Comparison of ENCODE assay signal across 16 cellular contexts in the genomic region with DNA sequence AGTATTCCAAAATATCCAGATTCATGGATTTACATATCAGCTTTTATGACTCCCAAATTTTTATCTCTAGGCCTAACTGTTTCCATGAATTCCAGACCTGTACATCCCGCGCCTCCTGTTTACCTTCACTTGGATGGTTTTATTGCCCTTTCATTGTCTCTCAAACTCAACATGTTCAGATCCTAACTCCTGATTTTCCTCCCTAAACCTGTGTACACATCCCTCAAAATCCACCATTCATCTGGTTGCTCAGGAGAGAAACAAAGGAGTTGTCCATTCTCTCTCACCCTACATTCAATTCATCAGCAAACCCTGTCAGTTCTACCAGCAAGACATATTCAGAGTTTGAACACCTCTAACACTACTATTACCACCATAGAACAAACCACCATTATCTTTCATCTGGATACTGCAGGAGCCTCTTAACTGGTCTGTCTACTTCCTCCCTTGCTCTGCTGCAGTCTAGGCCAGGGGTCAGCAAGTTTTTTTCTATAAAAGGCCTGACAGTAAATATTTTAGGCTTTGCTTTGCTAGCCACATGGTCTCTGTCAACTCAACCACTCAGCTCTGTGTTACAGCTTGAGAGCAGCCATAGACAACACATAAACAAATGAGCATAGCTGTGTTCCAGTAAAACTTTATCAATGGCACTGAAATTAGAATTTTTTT. TPM values are rescaled to one million over a fixed set of nuclear protein-coding genes. Genes with fewer than 3 reads are reported as not detected.
A peak's percentile ranks its signal among the peaks of the same experiment; 100 is the strongest.
DNase-seq lines count a peak whose midpoint lies in the region; ATAC-seq, FAIRE-seq and TF ChIP-seq lines count a peak whose summit lies in the region.
"Had no signal": no experiment of that assay in that cellular context is flagged by ENCODE, and none has a peak within 500 bp of the region (broad histone marks: within the 10 kb centered on the region; RNA-seq: fewer than 3 reads in every experiment).

No MANE protein-coding gene starts in this region.

- no peak for DNase-seq in A549 (ENCODE audit: low read depth in 1 of 2, low spot score in 1 of 2)
- DNase-seq in HEK293T (ENCODE audit: extremely low spot score) = peak; percentile 3
- DNase-seq in ascending aorta (ENCODE audit: low spot score in 2 of 2) = no peak
- peak; percentile 10 for DNase-seq in medulla oblongata (ENCODE audit: extremely low spot score)
- DNase-seq in stimulated activated CD4-positive, alpha-beta T cell treated with anti-CD3 and anti-CD28 coated beads, Interleukin-4, amount 100 ng/mL, for 24 hours = no peak
- no peak for DNase-seq in GM19239 (ENCODE audit: insufficient read length, low spot score)
- no peak for DNase-seq in NCI-H2081 treated with DMSO at 0.1 percent for 48 hours (lab: John Stamatoyannopoulos, UW)
- no peak for DNase-seq in body of pancreas
- DNase-seq: activated effector memory CD4-positive, alpha-beta T cell treated with anti-CD3 and anti-CD28 coated beads, Interleukin-2, amount 50 U/mL, for 16 hours; dorsolateral prefrontal cortex; KG1; retina; upper lobe of right lung had no signal

- TF ChIP-seq EP300 in A549 (IDR thresholded peaks at IDR 0.05) = no peak

- TF ChIP-seq RAD21 in A549 (conservative IDR thresholded peaks at IDR 0.05 in 1 of 2, IDR thresholded peaks at IDR 0.05 in 1 of 2) = no peak

- TF ChIP-seq CTCF in A549 (IDR thresholded peaks at IDR 0.05) (no peak), ascending aorta (IDR thresholded peaks at IDR 0.05) (no peak), body of pancreas (IDR thresholded peaks at IDR 0.05) (no peak)

- ATAC-seq in A549 = no peak
- no peak for ATAC-seq in body of pancreas

- CTCF ChIA-PET in A549 (lab: Yijun Ruan, JAX) (interaction anchor here (0.8 to 7.0 kb wide), 4 partner anchors 14 to 114 kb away, joined by 3 to 49 read pairs (median 4); a partner anchor contains a TSS), HEK293T (lab: Yijun Ruan, JAX) (interaction anchor here (0.7 kb wide), 1 partner anchor 106 kb away, joined by 6 read pairs; no protein-coding TSS in a partner anchor)

- H3K9me3 ChIP-seq in A549 (no peaks in the 10 kb centered on the region), ascending aorta (no peaks in the 10 kb centered on the region), body of pancreas (no peaks in the 10 kb centered on the region)
- H3K9me3 ChIP-seq: upper lobe of right lung had no signal

- TF ChIP-seq POLR2A in A549 (IDR thresholded peaks at IDR 0.05; ENCODE audit: low read length) = no peak
- TF ChIP-seq POLR2A in body of pancreas (IDR thresholded peaks at IDR 0.05) = no peak

- peak overlapping the region; percentile 49 for H3K4me2 ChIP-seq in A549

- 92% methylated on average over 2 of the region's 2 CpGs for WGBS in A549 (ENCODE audit: missing lambda C conversion rate)
- 86 to 96% methylated on average over 2 of the region's 2 CpGs for WGBS in body of pancreas, 2 donors

- intact Hi-C loops in ascending aorta (cut with DNase I) = no loop called here
- intact Hi-C loops in body of pancreas (cut with DNase I) = no loop called here

- H3K4me1 ChIP-seq in A549 (peaks cover 21% of the 10 kb centered on the region), ascending aorta (no peaks in the 10 kb centered on the region), body of pancreas (no peaks in the 10 kb centered on the region)

- no peak for FAIRE-seq in A549 (lab: Jason Lieb, UNC)
- no peak for FAIRE-seq in GM19239 (lab: Jason Lieb, UNC)
- FAIRE-seq: TTC549 had no signal

- no peaks in the 10 kb centered on the region for H3K27me3 ChIP-seq in ascending aorta
- no peaks in the 10 kb centered on the region for H3K27me3 ChIP-seq in body of pancreas
- H3K27me3 ChIP-seq: upper lobe of right lung had no signal

- H3K36me3 ChIP-seq in ascending aorta (no peaks in the 10 kb centered on the region), body of pancreas (replicated peaks in 1 of 2; ENCODE audit: insufficient read depth in 1 of 2, low read depth in 2 of 2) (no peaks in the 10 kb centered on the region)
- H3K36me3 ChIP-seq: upper lobe of right lung had no signal

- H3K4me3 ChIP-seq in A549 (no peak overlapping the region), ascending aorta (no peak overlapping the region), body of pancreas (no peak overlapping the region)
- H3K4me3 ChIP-seq: dorsolateral prefrontal cortex, lung, upper lobe of right lung had no signal

- POLR2A ChIA-PET in A549 (lab: Yijun Ruan, JAX) (interaction anchor here (1.4 kb wide), 1 partner anchor 29 kb away, joined by 4 read pairs; no protein-coding TSS in a partner anchor), HEK293T (lab: Yijun Ruan, JAX) (no interaction called here)

- peak overlapping the region; percentile 32 to 61; a peak in 5 of 6 replicates for H3K27ac ChIP-seq in A549
- H3K27ac ChIP-seq in ascending aorta = peak overlapping the region; percentile 12 to 34
- no peak overlapping the region for H3K27ac ChIP-seq in body of pancreas
- H3K27ac ChIP-seq: C4-2B, dorsolateral prefrontal cortex had no signal

TF ChIP-seq in A549, 52 proteins besides CTCF, POLR2A, EP300 and RAD21 (continues in another document):
- TF ChIP-seq, protein P1, sequence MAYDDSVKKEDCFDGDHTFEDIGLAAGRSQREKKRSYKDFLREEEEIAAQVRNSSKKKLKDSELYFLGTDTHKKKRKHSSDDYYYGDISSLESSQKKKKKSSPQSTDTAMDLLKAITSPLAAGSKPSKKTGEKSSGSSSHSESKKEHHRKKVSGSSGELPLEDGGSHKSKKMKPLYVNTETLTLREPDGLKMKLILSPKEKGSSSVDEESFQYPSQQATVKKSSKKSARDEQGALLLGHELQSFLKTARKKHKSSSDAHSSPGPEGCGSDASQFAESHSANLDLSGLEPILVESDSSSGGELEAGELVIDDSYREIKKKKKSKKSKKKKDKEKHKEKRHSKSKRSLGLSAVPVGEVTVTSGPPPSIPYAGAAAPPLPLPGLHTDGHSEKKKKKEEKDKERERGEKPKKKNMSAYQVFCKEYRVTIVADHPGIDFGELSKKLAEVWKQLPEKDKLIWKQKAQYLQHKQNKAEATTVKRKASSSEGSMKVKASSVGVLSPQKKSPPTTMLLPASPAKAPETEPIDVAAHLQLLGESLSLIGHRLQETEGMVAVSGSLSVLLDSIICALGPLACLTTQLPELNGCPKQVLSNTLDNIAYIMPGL (CRISPR knock-in tag; IDR thresholded peaks at IDR 0.05; ENCODE audit: borderline replicate concordance) = no peak
- TF ChIP-seq, protein P2, sequence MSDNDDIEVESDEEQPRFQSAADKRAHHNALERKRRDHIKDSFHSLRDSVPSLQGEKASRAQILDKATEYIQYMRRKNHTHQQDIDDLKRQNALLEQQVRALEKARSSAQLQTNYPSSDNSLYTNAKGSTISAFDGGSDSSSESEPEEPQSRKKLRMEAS (IDR thresholded peaks at IDR 0.05) = no peak
- TF ChIP-seq FOSL2 (IDR thresholded peaks at IDR 0.05) (no peak), FOSL2 (CRISPR knock-in tag; IDR thresholded peaks at IDR 0.05) (no peak), RCOR1 (IDR thresholded peaks at IDR 0.05; ENCODE audit: low read depth, low read length) (no peak), EHF (CRISPR knock-in tag; IDR thresholded peaks at IDR 0.05) (no peak), HDAC2 (IDR thresholded peaks at IDR 0.05) (no peak)

TF ChIP-seq in HEK293T, 16 proteins besides CTCF, POLR2A, EP300 and RAD21 (continues in another document):
- no peak for TF ChIP-seq ELF4 (IDR thresholded peaks at IDR 0.05)
- TF ChIP-seq L3MBTL2 (conservative IDR thresholded peaks at IDR 0.05) = no peak
- TF ChIP-seq SP1 (IDR thresholded peaks at IDR 0.05) = no peak
- no peak for TF ChIP-seq SUZ12 (IDR thresholded peaks at IDR 0.05)
- TF ChIP-seq, protein P3, sequence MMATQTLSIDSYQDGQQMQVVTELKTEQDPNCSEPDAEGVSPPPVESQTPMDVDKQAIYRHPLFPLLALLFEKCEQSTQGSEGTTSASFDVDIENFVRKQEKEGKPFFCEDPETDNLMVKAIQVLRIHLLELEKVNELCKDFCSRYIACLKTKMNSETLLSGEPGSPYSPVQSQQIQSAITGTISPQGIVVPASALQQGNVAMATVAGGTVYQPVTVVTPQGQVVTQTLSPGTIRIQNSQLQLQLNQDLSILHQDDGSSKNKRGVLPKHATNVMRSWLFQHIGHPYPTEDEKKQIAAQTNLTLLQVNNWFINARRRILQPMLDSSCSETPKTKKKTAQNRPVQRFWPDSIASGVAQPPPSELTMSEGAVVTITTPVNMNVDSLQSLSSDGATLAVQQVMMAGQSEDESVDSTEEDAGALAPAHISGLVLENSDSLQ (IDR thresholded peaks at IDR 0.05) = no peak
- TF ChIP-seq BHLHE40 (IDR thresholded peaks at IDR 0.05; ENCODE audit: borderline replicate concordance) = no peak
- no peak for TF ChIP-seq HDGF (IDR thresholded peaks at IDR 0.05; ENCODE audit: borderline replicate concordance)
- no peak for TF ChIP-seq ARNT (IDR thresholded peaks at IDR 0.05)
- no peak for TF ChIP-seq LEF1 (IDR thresholded peaks at IDR 0.05; ENCODE audit: borderline replicate concordance)
- no peak for TF ChIP-seq FOXA1 (IDR thresholded peaks at IDR 0.05)
- no peak for TF ChIP-seq NFRKB (IDR thresholded peaks at IDR 0.05)
- no peak for TF ChIP-seq CTBP1 (IDR thresholded peaks at IDR 0.05; ENCODE audit: borderline replicate concordance)
- no peak for TF ChIP-seq TARDBP (IDR thresholded peaks at IDR 0.05)
- TF ChIP-seq FOXM1 (IDR thresholded peaks at IDR 0.05; ENCODE audit: borderline replicate concordance) = no peak
- no peak for TF ChIP-seq ZNF384 (IDR thresholded peaks at IDR 0.05)

RNA-seq across cellular contexts. Expression of a gene that starts 14.0 kb away (rescaled TPM):
- polyA plus RNA-seq in A549 (2011; rRNA removed) (1.1 and 2.4 TPM in 2 replicates), A549 (2017; fragmentation: RNase III; extraction: RNeasy Plus Mini Kit Qiagen cat#74134 plus additional on column Dnase treatment) (0.57 to 1.00 TPM (median 0.76 TPM) in 3 replicates)
- 0.36 and 0.84 TPM in 2 replicates for polyA plus RNA-seq in A549 (2012; cell fraction: cytosol; rRNA removed)
- 1.8 and 2.1 TPM in 2 replicates for polyA plus RNA-seq in A549 (2012; cell fraction: nucleus; rRNA removed)
- 1.2 and 4.5 TPM in 2 replicates for polyA minus RNA-seq in A549 (2011; rRNA and poly(A)+ RNA removed)
- total RNA-seq in ascending aorta (not detected), body of pancreas (under 1 TPM in 1 of 2 donors, not detected in 1; under 0.01 TPM)

RNA-seq across cellular contexts. Expression of a gene that starts 14.0 kb away (rescaled TPM):
- polyA plus RNA-seq in A549 (2011; rRNA removed) (0.57 and 0.93 TPM in 2 replicates), A549 (2017; fragmentation: RNase III; extraction: RNeasy Plus Mini Kit Qiagen cat#74134 plus additional on column Dnase treatment) (0.25 to 0.48 TPM (median 0.44 TPM) in 3 replicates)
- 0.05 and 0.07 TPM in 2 replicates for polyA plus RNA-seq in A549 (2012; cell fraction: cytosol; rRNA removed)
- 0.19 and 0.40 TPM in 2 replicates for polyA plus RNA-seq in A549 (2012; cell fraction: nucleus; rRNA removed)
- polyA minus RNA-seq in A549 (2011; rRNA and poly(A)+ RNA removed) = 0.24 and 0.54 TPM in 2 replicates
- total RNA-seq in ascending aorta (not detected), body of pancreas (1 to 10 TPM; 1.6 to 7.0 TPM)

RNA-seq across cellular contexts. Expression of a gene that starts 33.3 kb away (rescaled TPM):
- polyA plus RNA-seq in A549 (2011; rRNA removed) (10.0 and 17.7 TPM in 2 replicates), A549 (2017; fragmentation: RNase III; extraction: RNeasy Plus Mini Kit Qiagen cat#74134 plus additional on column Dnase treatment) (15.6 to 16.6 TPM (median 15.9 TPM) in 3 replicates)
- 16.6 and 21.7 TPM in 2 replicates for polyA plus RNA-seq in A549 (2012; cell fraction: cytosol; rRNA removed)
- polyA plus RNA-seq in A549 (2012; cell fraction: nucleus; rRNA removed) = 99.4 and 105 TPM in 2 replicates
- 21.7 and 24.1 TPM in 2 replicates for polyA minus RNA-seq in A549 (2011; rRNA and poly(A)+ RNA removed)
- total RNA-seq in ascending aorta (3.7 TPM), body of pancreas (10 to 100 TPM; 21.8 to 29.6 TPM)

Comparison
In these comparisons a context has a peak if more than half of its experiments do, and no peak if none do; other contexts are left out.
1. DNase-seq: peak in HEK293T (single experiment) and medulla oblongata (single experiment); none in A549 (0 of 2), ascending aorta (0 of 2), stimulated activated CD4-positive, alpha-beta T cell treated with anti-CD3 and anti-CD28 coated beads, Interleukin-4, amount 100 ng/mL, for 24 hours (single experiment), GM19239 (single experiment), NCI-H2081 treated with DMSO at 0.1 percent for 48 hours (single experiment) and body of pancreas (0 of 4).
2. H3K27ac ChIP-seq: peak in A549 (2 of 2) and ascending aorta (2 of 2); none in body of pancreas (0 of 4).